ENCODE assay signal across 1 cellular context in the genomic region with DNA sequence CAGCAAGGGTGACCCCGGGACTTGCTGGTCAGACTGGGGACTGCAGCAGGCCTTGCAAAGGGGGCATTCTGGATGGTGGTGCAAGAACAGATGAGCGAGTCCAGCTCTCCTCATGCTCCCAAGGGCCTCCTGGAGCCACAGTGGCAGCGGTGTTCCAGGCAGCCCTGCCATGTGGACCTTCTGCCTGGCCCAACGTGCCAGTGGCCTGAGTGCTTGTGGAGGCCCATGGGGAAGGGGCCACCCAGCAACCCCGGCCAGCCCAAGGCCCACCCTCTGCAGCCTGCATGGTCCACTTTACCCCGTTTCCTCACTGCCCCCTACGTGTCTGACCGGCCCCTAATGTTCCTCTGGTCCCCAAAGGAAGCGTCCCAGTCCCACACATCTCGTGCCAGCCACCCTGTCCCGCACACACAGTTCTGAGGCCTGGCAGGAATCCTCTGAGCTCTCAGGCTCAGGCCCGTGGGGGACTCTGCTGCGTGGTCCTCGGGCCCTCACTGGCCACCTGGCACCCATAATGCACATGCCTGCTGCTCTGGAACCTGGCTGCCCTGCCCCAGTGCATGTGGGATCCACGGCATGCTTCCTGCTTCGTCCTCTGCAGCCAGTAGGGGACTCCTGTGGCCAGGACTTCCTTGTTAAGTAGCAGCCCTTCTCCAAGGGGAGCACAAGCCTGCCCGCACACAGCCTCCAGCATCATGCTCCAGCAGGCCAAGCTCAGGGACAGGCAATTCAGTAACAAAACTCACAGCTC.
TF ChIP-seq lines count a peak whose summit lies in the region.

No MANE protein-coding gene starts in this region.

TF ChIP-seq in K562, 482 proteins besides CTCF, POLR2A, EP300 and RAD21 (continued from another document):
- TF ChIP-seq, protein P1, sequence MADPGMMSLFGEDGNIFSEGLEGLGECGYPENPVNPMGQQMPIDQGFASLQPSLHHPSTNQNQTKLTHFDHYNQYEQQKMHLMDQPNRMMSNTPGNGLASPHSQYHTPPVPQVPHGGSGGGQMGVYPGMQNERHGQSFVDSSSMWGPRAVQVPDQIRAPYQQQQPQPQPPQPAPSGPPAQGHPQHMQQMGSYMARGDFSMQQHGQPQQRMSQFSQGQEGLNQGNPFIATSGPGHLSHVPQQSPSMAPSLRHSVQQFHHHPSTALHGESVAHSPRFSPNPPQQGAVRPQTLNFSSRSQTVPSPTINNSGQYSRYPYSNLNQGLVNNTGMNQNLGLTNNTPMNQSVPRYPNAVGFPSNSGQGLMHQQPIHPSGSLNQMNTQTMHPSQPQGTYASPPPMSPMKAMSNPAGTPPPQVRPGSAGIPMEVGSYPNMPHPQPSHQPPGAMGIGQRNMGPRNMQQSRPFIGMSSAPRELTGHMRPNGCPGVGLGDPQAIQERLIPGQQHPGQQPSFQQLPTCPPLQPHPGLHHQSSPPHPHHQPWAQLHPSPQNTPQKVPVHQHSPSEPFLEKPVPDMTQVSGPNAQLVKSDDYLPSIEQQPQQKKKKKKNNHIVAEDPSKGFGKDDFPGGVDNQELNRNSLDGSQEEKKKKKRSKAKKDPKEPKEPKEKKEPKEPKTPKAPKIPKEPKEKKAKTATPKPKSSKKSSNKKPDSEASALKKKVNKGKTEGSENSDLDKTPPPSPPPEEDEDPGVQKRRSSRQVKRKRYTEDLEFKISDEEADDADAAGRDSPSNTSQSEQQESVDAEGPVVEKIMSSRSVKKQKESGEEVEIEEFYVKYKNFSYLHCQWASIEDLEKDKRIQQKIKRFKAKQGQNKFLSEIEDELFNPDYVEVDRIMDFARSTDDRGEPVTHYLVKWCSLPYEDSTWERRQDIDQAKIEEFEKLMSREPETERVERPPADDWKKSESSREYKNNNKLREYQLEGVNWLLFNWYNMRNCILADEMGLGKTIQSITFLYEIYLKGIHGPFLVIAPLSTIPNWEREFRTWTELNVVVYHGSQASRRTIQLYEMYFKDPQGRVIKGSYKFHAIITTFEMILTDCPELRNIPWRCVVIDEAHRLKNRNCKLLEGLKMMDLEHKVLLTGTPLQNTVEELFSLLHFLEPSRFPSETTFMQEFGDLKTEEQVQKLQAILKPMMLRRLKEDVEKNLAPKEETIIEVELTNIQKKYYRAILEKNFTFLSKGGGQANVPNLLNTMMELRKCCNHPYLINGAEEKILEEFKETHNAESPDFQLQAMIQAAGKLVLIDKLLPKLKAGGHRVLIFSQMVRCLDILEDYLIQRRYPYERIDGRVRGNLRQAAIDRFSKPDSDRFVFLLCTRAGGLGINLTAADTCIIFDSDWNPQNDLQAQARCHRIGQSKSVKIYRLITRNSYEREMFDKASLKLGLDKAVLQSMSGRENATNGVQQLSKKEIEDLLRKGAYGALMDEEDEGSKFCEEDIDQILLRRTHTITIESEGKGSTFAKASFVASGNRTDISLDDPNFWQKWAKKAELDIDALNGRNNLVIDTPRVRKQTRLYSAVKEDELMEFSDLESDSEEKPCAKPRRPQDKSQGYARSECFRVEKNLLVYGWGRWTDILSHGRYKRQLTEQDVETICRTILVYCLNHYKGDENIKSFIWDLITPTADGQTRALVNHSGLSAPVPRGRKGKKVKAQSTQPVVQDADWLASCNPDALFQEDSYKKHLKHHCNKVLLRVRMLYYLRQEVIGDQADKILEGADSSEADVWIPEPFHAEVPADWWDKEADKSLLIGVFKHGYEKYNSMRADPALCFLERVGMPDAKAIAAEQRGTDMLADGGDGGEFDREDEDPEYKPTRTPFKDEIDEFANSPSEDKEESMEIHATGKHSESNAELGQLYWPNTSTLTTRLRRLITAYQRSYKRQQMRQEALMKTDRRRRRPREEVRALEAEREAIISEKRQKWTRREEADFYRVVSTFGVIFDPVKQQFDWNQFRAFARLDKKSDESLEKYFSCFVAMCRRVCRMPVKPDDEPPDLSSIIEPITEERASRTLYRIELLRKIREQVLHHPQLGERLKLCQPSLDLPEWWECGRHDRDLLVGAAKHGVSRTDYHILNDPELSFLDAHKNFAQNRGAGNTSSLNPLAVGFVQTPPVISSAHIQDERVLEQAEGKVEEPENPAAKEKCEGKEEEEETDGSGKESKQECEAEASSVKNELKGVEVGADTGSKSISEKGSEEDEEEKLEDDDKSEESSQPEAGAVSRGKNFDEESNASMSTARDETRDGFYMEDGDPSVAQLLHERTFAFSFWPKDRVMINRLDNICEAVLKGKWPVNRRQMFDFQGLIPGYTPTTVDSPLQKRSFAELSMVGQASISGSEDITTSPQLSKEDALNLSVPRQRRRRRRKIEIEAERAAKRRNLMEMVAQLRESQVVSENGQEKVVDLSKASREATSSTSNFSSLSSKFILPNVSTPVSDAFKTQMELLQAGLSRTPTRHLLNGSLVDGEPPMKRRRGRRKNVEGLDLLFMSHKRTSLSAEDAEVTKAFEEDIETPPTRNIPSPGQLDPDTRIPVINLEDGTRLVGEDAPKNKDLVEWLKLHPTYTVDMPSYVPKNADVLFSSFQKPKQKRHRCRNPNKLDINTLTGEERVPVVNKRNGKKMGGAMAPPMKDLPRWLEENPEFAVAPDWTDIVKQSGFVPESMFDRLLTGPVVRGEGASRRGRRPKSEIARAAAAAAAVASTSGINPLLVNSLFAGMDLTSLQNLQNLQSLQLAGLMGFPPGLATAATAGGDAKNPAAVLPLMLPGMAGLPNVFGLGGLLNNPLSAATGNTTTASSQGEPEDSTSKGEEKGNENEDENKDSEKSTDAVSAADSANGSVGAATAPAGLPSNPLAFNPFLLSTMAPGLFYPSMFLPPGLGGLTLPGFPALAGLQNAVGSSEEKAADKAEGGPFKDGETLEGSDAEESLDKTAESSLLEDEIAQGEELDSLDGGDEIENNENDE (IDR thresholded peaks at IDR 0.05; ENCODE audit: low read depth, low read length): peak; percentile 16
- TF ChIP-seq MYNN (IDR thresholded peaks at IDR 0.05) (peak; percentile 85), MYNN (CRISPR knock-in tag; IDR thresholded peaks at IDR 0.05) (no peak), HDAC6 (IDR thresholded peaks at IDR 0.05; ENCODE audit: low read depth, low read length) (0 out of 2 replicates have a peak, but pooled peaks have one; percentile 18), ETV5 (CRISPR knock-in tag; IDR thresholded peaks at IDR 0.05; ENCODE audit: low read depth) (0 out of 2 replicates have a peak, but pooled peaks have one; percentile 66), JUNB (CRISPR knock-in tag; conservative IDR thresholded peaks at IDR 0.05) (no peak), RB1 (IDR thresholded peaks at IDR 0.05; ENCODE audit: low read depth) (no peak), ZNF282 (CRISPR knock-in tag; IDR thresholded peaks at IDR 0.05) (peak; percentile 37; the same call in 1 of the 2 replicates), HMGN3 (IDR thresholded peaks at IDR 0.05; ENCODE audit: borderline replicate concordance, extremely low read depth, insufficient read length, low read depth, low read length) (peak; percentile 55), KAT8 (IDR thresholded peaks at IDR 0.05; ENCODE audit: low read depth) (no peak), NCOA4 (IDR thresholded peaks at IDR 0.05; ENCODE audit: partially characterized antibody) (no peak), ZSCAN29 (IDR thresholded peaks at IDR 0.05) (no peak), MYC (IDR thresholded peaks at IDR 0.05; ENCODE audit: low read depth, low read length) (peak; percentile 12), MYC (CRISPR knock-in tag; IDR thresholded peaks at IDR 0.05; ENCODE audit: borderline replicate concordance, low read depth) (no peak; the same call in 1 of the 2 replicates), TFAM (CRISPR knock-in tag; conservative IDR thresholded peaks at IDR 0.05) (no peak), CHD1 (IDR thresholded peaks at IDR 0.05; ENCODE audit: low read length) (peak; percentile 63), RBM22 (IDR thresholded peaks at IDR 0.05; ENCODE audit: low read depth, low read length, poor library complexity, severe bottlenecking) (peak; percentile 95), FOXM1 (IDR thresholded peaks at IDR 0.05; ENCODE audit: low read depth) (no peak), FOXM1 (CRISPR knock-in tag; IDR thresholded peaks at IDR 0.05; ENCODE audit: low read depth) (0 out of 2 replicates have a peak, but pooled peaks have one; percentile 61), PHB (CRISPR knock-in tag; IDR thresholded peaks at IDR 0.05) (0 out of 2 replicates have a peak, but pooled peaks have one; percentile 60), DACH1 (IDR thresholded peaks at IDR 0.05; ENCODE audit: partially characterized antibody) (no peak)
- TF ChIP-seq, protein P2, sequence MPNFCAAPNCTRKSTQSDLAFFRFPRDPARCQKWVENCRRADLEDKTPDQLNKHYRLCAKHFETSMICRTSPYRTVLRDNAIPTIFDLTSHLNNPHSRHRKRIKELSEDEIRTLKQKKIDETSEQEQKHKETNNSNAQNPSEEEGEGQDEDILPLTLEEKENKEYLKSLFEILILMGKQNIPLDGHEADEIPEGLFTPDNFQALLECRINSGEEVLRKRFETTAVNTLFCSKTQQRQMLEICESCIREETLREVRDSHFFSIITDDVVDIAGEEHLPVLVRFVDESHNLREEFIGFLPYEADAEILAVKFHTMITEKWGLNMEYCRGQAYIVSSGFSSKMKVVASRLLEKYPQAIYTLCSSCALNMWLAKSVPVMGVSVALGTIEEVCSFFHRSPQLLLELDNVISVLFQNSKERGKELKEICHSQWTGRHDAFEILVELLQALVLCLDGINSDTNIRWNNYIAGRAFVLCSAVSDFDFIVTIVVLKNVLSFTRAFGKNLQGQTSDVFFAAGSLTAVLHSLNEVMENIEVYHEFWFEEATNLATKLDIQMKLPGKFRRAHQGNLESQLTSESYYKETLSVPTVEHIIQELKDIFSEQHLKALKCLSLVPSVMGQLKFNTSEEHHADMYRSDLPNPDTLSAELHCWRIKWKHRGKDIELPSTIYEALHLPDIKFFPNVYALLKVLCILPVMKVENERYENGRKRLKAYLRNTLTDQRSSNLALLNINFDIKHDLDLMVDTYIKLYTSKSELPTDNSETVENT (CRISPR knock-in tag; IDR thresholded peaks at IDR 0.05): peak; percentile 57; the same call in 1 of the 2 replicates
- TF ChIP-seq, protein P3, sequence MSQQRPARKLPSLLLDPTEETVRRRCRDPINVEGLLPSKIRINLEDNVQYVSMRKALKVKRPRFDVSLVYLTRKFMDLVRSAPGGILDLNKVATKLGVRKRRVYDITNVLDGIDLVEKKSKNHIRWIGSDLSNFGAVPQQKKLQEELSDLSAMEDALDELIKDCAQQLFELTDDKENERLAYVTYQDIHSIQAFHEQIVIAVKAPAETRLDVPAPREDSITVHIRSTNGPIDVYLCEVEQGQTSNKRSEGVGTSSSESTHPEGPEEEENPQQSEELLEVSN (IDR thresholded peaks at IDR 0.05; ENCODE audit: borderline replicate concordance in 1 of 2, extremely low read depth in 1 of 2, insufficient read depth in 1 of 2, insufficient read length in 1 of 2, low read depth in 1 of 2, low read length in 1 of 2, poor library complexity in 1 of 2, severe bottlenecking in 1 of 2): no peak
